28 cellular contexts compared by ENCODE assay signal in genomic region chr12:19605720-19606119, GRCh38.
"Had no signal": no experiment of that assay in that cellular context is flagged by ENCODE, and none has a peak within 500 bp of the region (broad histone marks: within the 10 kb centered on the region; RNA-seq: fewer than 3 reads in every experiment).

No MANE protein-coding gene starts in this region.

- H3K9me3 ChIP-seq: colonic mucosa, esophagus muscularis mucosa, esophagus squamous epithelium, gastrocnemius medialis, gastroesophageal sphincter, heart left ventricle had no signal

- ATAC-seq: effector memory CD8-positive, alpha-beta T cell; esophagus mucosa; foreskin keratinocyte; gastrocnemius medialis; gastroesophageal sphincter; heart left ventricle; heart right ventricle had no signal

- H3K4me1 ChIP-seq: colonic mucosa, esophagus muscularis mucosa, foreskin keratinocyte, gastrocnemius medialis, gastroesophageal sphincter, heart left ventricle, heart right ventricle had no signal

- DNase-seq: colonic mucosa; cortex of kidney; dermis blood vessel endothelial cell; dorsolateral prefrontal cortex; effector CD4-positive, alpha-beta T cell; effector CD8-positive, alpha-beta T cell; effector memory CD4-positive, alpha-beta T cell; effector memory CD8-positive, alpha-beta T cell; endodermal cell; erythroblast; esophagus squamous epithelium; foreskin fibroblast; foreskin keratinocyte; foreskin melanocyte; gastrocnemius medialis; glutamatergic neuron; head of caudate nucleus; heart left ventricle; heart right ventricle had no signal

- H3K36me3 ChIP-seq: colonic mucosa, esophagus muscularis mucosa, esophagus squamous epithelium, gastrocnemius medialis, gastroesophageal sphincter, heart left ventricle, heart right ventricle had no signal

- H3K27me3 ChIP-seq: colonic mucosa, dorsolateral prefrontal cortex, esophagus muscularis mucosa, esophagus squamous epithelium, foreskin keratinocyte, gastrocnemius medialis, gastroesophageal sphincter, heart left ventricle, heart right ventricle had no signal

- H3K27ac ChIP-seq: colonic mucosa, coronary artery, dorsolateral prefrontal cortex, epithelial cell of prostate, esophagus muscularis mucosa, esophagus squamous epithelium, foreskin keratinocyte, gastrocnemius medialis, gastroesophageal sphincter, heart left ventricle, heart right ventricle had no signal

- FAIRE-seq: colon, endometrium, endothelial cell of umbilical vein, frontal cortex had no signal

- H3K4me3 ChIP-seq: colonic mucosa, coronary artery, dorsolateral prefrontal cortex, esophagus muscularis mucosa, esophagus squamous epithelium, gastrocnemius medialis, gastroesophageal sphincter, heart left ventricle, heart right ventricle had no signal
